8 cellular contexts compared by ENCODE assay signal in genomic region chr3:32428092-32429068, GRCh38. TPM values are rescaled to one million over a fixed set of nuclear protein-coding genes. Genes with fewer than 3 reads are reported as not detected.
DNase-seq lines count a peak whose midpoint lies in the region; ATAC-seq and TF ChIP-seq lines count a peak whose summit lies in the region.

No MANE protein-coding gene starts in this region.

- no peaks in the 10 kb centered on the region for H3F3A ChIP-seq in neural progenitor cell (ENCODE audit: low read depth)

- H3K9me3 Mint-ChIP-seq in neural progenitor cell: no peaks in the 10 kb centered on the region

- H3K9me2 ChIP-seq in OCI-LY7 (ENCODE audit: insufficient read depth, low read length): no peaks in the 10 kb centered on the region

- ATAC-seq in GM18870 (IDR thresholded peaks at IDR 0.05; ENCODE audit: unreplicated experiment) (peak; percentile 68), HG02610 (IDR thresholded peaks at IDR 0.05; ENCODE audit: unreplicated experiment) (peak; percentile 57), mucosa of descending colon (peak; percentile 62)

- no TSS peak for BruUV-seq in OCI-LY7 (replicated peaks; lab: Mats Ljungman, UMichigan)

- H3K4me1 Mint-ChIP-seq in neural progenitor cell: peaks cover 15% of the 10 kb centered on the region

- peaks cover 94% of the 10 kb centered on the region for H3K4me1 ChIP-seq in OCI-LY7 (ENCODE audit: insufficient read depth, low read length, poor library complexity, severe bottlenecking)
- peaks cover 3% of the 10 kb centered on the region for H3K4me1 ChIP-seq in mucosa of descending colon (ENCODE audit: low read depth)
- H3K4me1 ChIP-seq in neural progenitor cell: no peaks in the 10 kb centered on the region

- CTCF ChIA-PET in OCI-LY7 (lab: Charles Lee; ENCODE audit: unreplicated experiment): no interaction called here

- H3K4me3 ChIP-seq in OCI-LY7 (ENCODE audit: low read depth, low read length, poor library complexity, severe bottlenecking): peak overlapping the region; percentile 45
- no peak overlapping the region for H3K4me3 ChIP-seq in mucosa of descending colon
- H3K4me3 ChIP-seq in neural progenitor cell: no peak overlapping the region

- peaks cover 3% of the 10 kb centered on the region for H3K36me3 Mint-ChIP-seq in neural progenitor cell

- no peaks in the 10 kb centered on the region for H3K27me3 ChIP-seq in neural progenitor cell

- intact Hi-C loops in OCI-LY7 (cut with micrococcal nuclease; ENCODE audit: unreplicated experiment) (no loop called here), mucosa of descending colon (cut with DNase I, micrococcal nuclease) (no loop called here)

- H2AFZ ChIP-seq in OCI-LY7 (ENCODE audit: low read length) (no peak overlapping the region), neural progenitor cell (replicated peaks) (no peak overlapping the region)

- peak overlapping the region; percentile 81 for H3K4me2 ChIP-seq in OCI-LY7 (ENCODE audit: low read length)
- H3K4me2 ChIP-seq in neural progenitor cell: no peak overlapping the region

- TF ChIP-seq CTCF in OCI-LY7 (conservative IDR thresholded peaks at IDR 0.05; ENCODE audit: low read length) (no peak), mucosa of descending colon (IDR thresholded peaks at IDR 0.05) (no peak), neural progenitor cell (IDR thresholded peaks at IDR 0.05) (no peak)

- H4K20me1 ChIP-seq in OCI-LY7 (ENCODE audit: insufficient read depth, low read length): no peaks in the 10 kb centered on the region
- no peaks in the 10 kb centered on the region for H4K20me1 ChIP-seq in neural progenitor cell (ENCODE audit: low read depth)

- no peak overlapping the region for H3K27ac Mint-ChIP-seq in neural progenitor cell

- DNase-seq in OCI-LY7 (ENCODE audit: low spot score): peak; percentile 87
- DNase-seq in mucosa of descending colon: no peak
- no peak for DNase-seq in neural progenitor cell (ENCODE audit: low spot score)
- no peak for DNase-seq in HuH-7.5 (ENCODE audit: low spot score)
- no peak for DNase-seq in substantia nigra (lab: John Stamatoyannopoulos, UW)
- no peak for DNase-seq in kidney tubule cell (ENCODE audit: low spot score)

- peaks cover 7% of the 10 kb centered on the region for H3K27me3 Mint-ChIP-seq in neural progenitor cell (ENCODE audit: insufficient read depth, low read depth)

- H3K9me3 ChIP-seq in OCI-LY7 (ENCODE audit: low read length) (no peaks in the 10 kb centered on the region), mucosa of descending colon (no peaks in the 10 kb centered on the region), neural progenitor cell (ENCODE audit: low read depth) (no peaks in the 10 kb centered on the region)

- H3K79me2 ChIP-seq in OCI-LY7 (ENCODE audit: insufficient read depth, low read depth, low read length) (peaks cover 10% of the 10 kb centered on the region; the same call in 1 of the 2 replicates), neural progenitor cell (ENCODE audit: low read depth) (no peaks in the 10 kb centered on the region)

- no peak overlapping the region for H3K9ac ChIP-seq in neural progenitor cell

- H3K36me3 ChIP-seq in OCI-LY7 (ENCODE audit: insufficient read depth, low read length): no peaks in the 10 kb centered on the region
- H3K36me3 ChIP-seq in mucosa of descending colon (ENCODE audit: low read depth): no peaks in the 10 kb centered on the region
- H3K36me3 ChIP-seq in neural progenitor cell: no peaks in the 10 kb centered on the region

- H3K4me3 Mint-ChIP-seq in neural progenitor cell: no peak overlapping the region

- POLR2A ChIA-PET in OCI-LY7 (lab: Charles Lee): interaction anchor here (1.6 to 2.4 kb wide), 3 partner anchors 10 to 37 kb away, joined by 4 to 16 read pairs (median 10); partner anchors contain the start of gene CMTM7

- H3K27ac ChIP-seq in OCI-LY7 (ENCODE audit: low read depth, low read length, poor library complexity, severe bottlenecking) (peak overlapping the region; percentile 82), neural progenitor cell (no peak overlapping the region), substantia nigra (ENCODE audit: low read depth, low read length, poor library complexity, severe bottlenecking) (no peak overlapping the region)

RNA-seq across cellular contexts. Expression of gene CMTM7, which starts 36.7 kb away (rescaled TPM):
- total RNA-seq in OCI-LY7 (2014; rRNA removed; shearing (Covaris generic)): 13.2 and 16.0 TPM in 2 replicates
- total RNA-seq in OCI-LY7 (2022) (19.0 TPM in 2 replicates), mucosa of descending colon (1 to 10 TPM; 3.6 to 5.1 (median 4.8) TPM), neural progenitor cell (ENCODE audit: low replicate concordance) (11.4 and 11.8 TPM in 2 replicates)
